Comparison of ENCODE assay signal across 8 cellular contexts in genomic region chr3:32934150-32934742, GRCh38. TPM values are rescaled to one million over a fixed set of nuclear protein-coding genes. Genes with fewer than 3 reads are reported as not detected.
DNase-seq lines count a peak whose midpoint lies in the region; ATAC-seq, FAIRE-seq and TF ChIP-seq lines count a peak whose summit lies in the region.

No MANE protein-coding gene starts in this region.

- H3K27ac Mint-ChIP-seq in stimulated activated effector memory CD8-positive, alpha-beta T cell treated with anti-CD3 and anti-CD28 coated beads, Interleukin-12 subunit alpha, Interleukin-12 subunit beta, amount 100 ng/mL, for 72 hours = no peak overlapping the region
- no peak overlapping the region for H3K27ac Mint-ChIP-seq in activated T-helper 2 cell treated with anti-CD3 and anti-CD28 coated beads, Interferon-gamma antibody, Interleukin-2, Interleukin-4, amounts not matched to agents 10 μg/mL and 5 μg/mL and 100 μg/mL, durations not matched to agents 14 hours and 24 hours and 36 hours

- H3K9me3 ChIP-seq in WERI-Rb-1 (ENCODE audit: severe bottlenecking) = no peaks in the 10 kb centered on the region

- DNase-seq in AML-193 (lab: John Stamatoyannopoulos, UW) (peak; percentile 6 to 9), GM19239 (ENCODE audit: insufficient read length, low spot score) (peak; percentile 18), WERI-Rb-1 (peak; percentile 23), kidney glomerular epithelial cell (lab: John Stamatoyannopoulos, UW) (peak; percentile 8), NCI-H748 (lab: John Stamatoyannopoulos, UW; ENCODE audit: unreplicated experiment) (no peak), cerebellum (ENCODE audit: low spot score) (no peak)
- no peak for DNase-seq in stimulated activated effector memory CD8-positive, alpha-beta T cell treated with anti-CD3 and anti-CD28 coated beads, Interleukin-12 subunit alpha, Interleukin-12 subunit beta, amount 100 ng/mL, for 72 hours (ENCODE audit: low spot score in 2 of 2)
- DNase-seq in activated T-helper 2 cell treated with anti-CD3 and anti-CD28 coated beads, Interferon-gamma antibody, Interleukin-2, Interleukin-4, amounts not matched to agents 10 μg/mL and 5 μg/mL and 100 μg/mL, durations not matched to agents 14 hours and 24 hours and 36 hours (ENCODE audit: low spot score) = no peak

- no peaks in the 10 kb centered on the region for H3K27me3 ChIP-seq in WERI-Rb-1 (ENCODE audit: insufficient read depth, low read depth, severe bottlenecking)

- no peaks in the 10 kb centered on the region for H3K9me3 Mint-ChIP-seq in stimulated activated effector memory CD8-positive, alpha-beta T cell treated with anti-CD3 and anti-CD28 coated beads, Interleukin-12 subunit alpha, Interleukin-12 subunit beta, amount 100 ng/mL, for 72 hours
- H3K9me3 Mint-ChIP-seq in activated T-helper 2 cell treated with anti-CD3 and anti-CD28 coated beads, Interferon-gamma antibody, Interleukin-2, Interleukin-4, amounts not matched to agents 10 μg/mL and 5 μg/mL and 100 μg/mL, durations not matched to agents 14 hours and 24 hours and 36 hours = no peaks in the 10 kb centered on the region

- H3K36me3 ChIP-seq in WERI-Rb-1 = no peaks in the 10 kb centered on the region

- peaks cover 13% of the 10 kb centered on the region for H3K27me3 Mint-ChIP-seq in activated T-helper 2 cell treated with anti-CD3 and anti-CD28 coated beads, Interferon-gamma antibody, Interleukin-2, Interleukin-4, amounts not matched to agents 10 μg/mL and 5 μg/mL and 100 μg/mL, durations not matched to agents 14 hours and 24 hours and 36 hours (ENCODE audit: low read depth)

- H3K27ac ChIP-seq in WERI-Rb-1 = no peak overlapping the region

- no peak for FAIRE-seq in GM19239 (lab: Jason Lieb, UNC)

- no peak overlapping the region for H3K4me3 Mint-ChIP-seq in stimulated activated effector memory CD8-positive, alpha-beta T cell treated with anti-CD3 and anti-CD28 coated beads, Interleukin-12 subunit alpha, Interleukin-12 subunit beta, amount 100 ng/mL, for 72 hours
- H3K4me3 Mint-ChIP-seq in activated T-helper 2 cell treated with anti-CD3 and anti-CD28 coated beads, Interferon-gamma antibody, Interleukin-2, Interleukin-4, amounts not matched to agents 10 μg/mL and 5 μg/mL and 100 μg/mL, durations not matched to agents 14 hours and 24 hours and 36 hours (ENCODE audit: low read depth) = no peak overlapping the region

- H3K36me3 Mint-ChIP-seq in stimulated activated effector memory CD8-positive, alpha-beta T cell treated with anti-CD3 and anti-CD28 coated beads, Interleukin-12 subunit alpha, Interleukin-12 subunit beta, amount 100 ng/mL, for 72 hours = no peaks in the 10 kb centered on the region
- no peaks in the 10 kb centered on the region for H3K36me3 Mint-ChIP-seq in activated T-helper 2 cell treated with anti-CD3 and anti-CD28 coated beads, Interferon-gamma antibody, Interleukin-2, Interleukin-4, amounts not matched to agents 10 μg/mL and 5 μg/mL and 100 μg/mL, durations not matched to agents 14 hours and 24 hours and 36 hours (ENCODE audit: low read depth)

- H3K4me3 ChIP-seq in WERI-Rb-1 (ENCODE audit: low read depth, low read length) = no peak overlapping the region

- intact Hi-C loops in activated T-helper 2 cell treated with anti-CD3 and anti-CD28 coated beads, Interferon-gamma antibody, Interleukin-2, Interleukin-4, amounts not matched to agents 10 μg/mL and 5 μg/mL and 100 μg/mL, durations not matched to agents 14 hours and 24 hours and 36 hours (cut with micrococcal nuclease) = loop anchor here (2.0 kb wide), 1 partner anchor 201 kb away; no protein-coding TSS in a partner anchor

- TF ChIP-seq CTCF in WERI-Rb-1 (IDR thresholded peaks at IDR 0.05; ENCODE audit: low read depth, low read length) = peak; percentile 46

- H3K4me1 Mint-ChIP-seq in stimulated activated effector memory CD8-positive, alpha-beta T cell treated with anti-CD3 and anti-CD28 coated beads, Interleukin-12 subunit alpha, Interleukin-12 subunit beta, amount 100 ng/mL, for 72 hours = no peaks in the 10 kb centered on the region
- H3K4me1 Mint-ChIP-seq in activated T-helper 2 cell treated with anti-CD3 and anti-CD28 coated beads, Interferon-gamma antibody, Interleukin-2, Interleukin-4, amounts not matched to agents 10 μg/mL and 5 μg/mL and 100 μg/mL, durations not matched to agents 14 hours and 24 hours and 36 hours (ENCODE audit: low read depth) = no peaks in the 10 kb centered on the region

- no peak for ATAC-seq in stimulated activated effector memory CD8-positive, alpha-beta T cell treated with anti-CD3 and anti-CD28 coated beads, Interleukin-12 subunit alpha, Interleukin-12 subunit beta, amount 100 ng/mL, for 72 hours

RNA-seq across cellular contexts. Expression of gene CCR4, which starts 17.2 kb away (rescaled TPM):
- total RNA-seq in cerebellum = not detected
- 237 and 241 TPM in 2 replicates for total RNA-seq in activated T-helper 2 cell treated with anti-CD3 and anti-CD28 coated beads, Interferon-gamma antibody, Interleukin-2, Interleukin-4, amounts not matched to agents 10 μg/mL and 5 μg/mL and 100 μg/mL, durations not matched to agents 14 hours and 24 hours and 36 hours

Comparison
In these comparisons a context has a peak if more than half of its experiments do, and no peak if none do; other contexts are left out.
1. DNase-seq: peak in AML-193 (2 of 2), GM19239 (single experiment), WERI-Rb-1 (single experiment) and kidney glomerular epithelial cell (single experiment); none in NCI-H748 (single experiment), stimulated activated effector memory CD8-positive, alpha-beta T cell treated with anti-CD3 and anti-CD28 coated beads, Interleukin-12 subunit alpha, Interleukin-12 subunit beta, amount 100 ng/mL, for 72 hours (0 of 2), cerebellum (single experiment) and activated T-helper 2 cell treated with anti-CD3 and anti-CD28 coated beads, Interferon-gamma antibody, Interleukin-2, Interleukin-4, amounts not matched to agents 10 μg/mL and 5 μg/mL and 100 μg/mL, durations not matched to agents 14 hours and 24 hours and 36 hours (single experiment).
2. RNA of gene CCR4, which starts 17.2 kb away (total RNA-seq): 237 to 241 TPM in activated T-helper 2 cell treated with anti-CD3 and anti-CD28 coated beads, Interferon-gamma antibody, Interleukin-2, Interleukin-4, amounts not matched to agents 10 μg/mL and 5 μg/mL and 100 μg/mL, durations not matched to agents 14 hours and 24 hours and 36 hours; not detected in cerebellum (single experiment); every median in the first group is over 100 times any median in the second.